Comparison of ENCODE assay signal across 19 cellular contexts in the genomic region with DNA sequence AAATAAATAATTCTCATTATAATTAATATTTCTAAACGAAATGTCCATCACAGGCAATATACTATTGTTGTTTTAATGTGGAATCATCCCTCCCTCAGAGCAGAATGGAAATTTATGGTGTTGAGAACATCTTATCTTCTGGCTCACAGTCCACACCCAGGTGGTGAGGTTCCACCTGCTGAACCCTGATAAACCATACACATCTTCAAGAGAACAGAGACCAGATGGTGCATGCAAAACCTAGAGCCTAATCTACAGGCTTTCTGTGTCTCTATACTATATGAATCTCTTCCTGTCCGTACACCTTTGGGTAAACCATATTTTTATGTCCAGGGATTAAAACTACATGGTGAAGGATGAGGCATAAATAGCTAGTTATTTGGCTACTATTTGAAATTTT. TPM values are rescaled to one million over a fixed set of nuclear protein-coding genes. Genes with fewer than 3 reads are reported as not detected.
DNase-seq lines count a peak whose midpoint lies in the region; ATAC-seq, FAIRE-seq and TF ChIP-seq lines count a peak whose summit lies in the region.
"Had no signal": no experiment of that assay in that cellular context is flagged by ENCODE, and none has a peak within 500 bp of the region (broad histone marks: within the 10 kb centered on the region; RNA-seq: fewer than 3 reads in every experiment).

No MANE protein-coding gene starts in this region.

- no peaks in the 10 kb centered on the region for H3K4me1 ChIP-seq in K562 (replicated peaks in 1 of 2; ENCODE audit: control insufficient read depth in 2 of 2, insufficient read depth in 2 of 2, low read length in 2 of 2)

- no peak overlapping the region for H3K4me3 ChIP-seq in K562
- H3K4me3 ChIP-seq: SK-N-MC had no signal

- no peaks in the 10 kb centered on the region for H4K20me1 ChIP-seq in K562 (replicated peaks; ENCODE audit: control insufficient read depth, insufficient read depth, low read length)

- TF ChIP-seq EP300 in K562 (IDR thresholded peaks at IDR 0.05; ENCODE audit: low read length), result no peak

- no peaks in the 10 kb centered on the region for H3K36me3 ChIP-seq in K562 (ENCODE audit: control insufficient read depth, insufficient read depth, low read length)

- CTCF ChIA-PET in K562 (lab: Yijun Ruan, JAX; ENCODE audit: low intra/inter-chr PET ratio), result no interaction called here

- TF ChIP-seq RAD21 in K562 (CRISPR knock-in tag; conservative IDR thresholded peaks at IDR 0.05 in 1 of 2, IDR thresholded peaks at IDR 0.05 in 1 of 2), result no peak

- no peaks in the 10 kb centered on the region for H3K36me3 Mint-ChIP-seq in neural crest cell (ENCODE audit: low read depth)
- H3K36me3 Mint-ChIP-seq: CD14-positive monocyte had no signal

- no peaks in the 10 kb centered on the region for H3K4me1 Mint-ChIP-seq in neural crest cell
- H3K4me1 Mint-ChIP-seq: B cell, CD14-positive monocyte had no signal

- H3K27ac Mint-ChIP-seq in neural crest cell (ENCODE audit: unreplicated experiment), result no peak overlapping the region
- H3K27ac Mint-ChIP-seq: B cell, CD14-positive monocyte had no signal

- no peaks in the 10 kb centered on the region for H3K27me3 ChIP-seq in K562 (ENCODE audit: control insufficient read depth in 2 of 2, insufficient read depth in 2 of 2, low read length in 2 of 2)

- BruUV-seq in K562 (replicated peaks; lab: Mats Ljungman, UMichigan), result no TSS peak

- FAIRE-seq in D721Med (lab: Jason Lieb, UNC) (peak; percentile 29), K562 (lab: Jason Lieb, UNC) (no peak)
- FAIRE-seq: H54 had no signal

- in situ Hi-C loops in K562 (cut with MboI), result no loop called here

- no peaks in the 10 kb centered on the region for H3K9me3 Mint-ChIP-seq in neural crest cell

- DNase-seq in D721Med (ENCODE audit: insufficient read length, low spot score) (no peak), HUDEP-2 (lab: John Stamatoyannopoulos, UW; ENCODE audit: unreplicated experiment in 76 of 76) (peak in 74 of 76 experiments; percentile 3 to 96 (median 72)), K562 (ENCODE audit: extremely low read depth in 1 of 4, low spot score in 3 of 4) (peak; percentile 27 to 33 (median 30)), neural crest cell (ENCODE audit: low read depth, low spot score) (no peak), KG1 (lab: John Stamatoyannopoulos, UW) (no peak), iPS-NIHi11 (ENCODE audit: low spot score) (no peak)
- no peak for DNase-seq in effector CD8-positive, alpha-beta T cell (lab: John Stamatoyannopoulos, UW)
- DNase-seq: Calu3, DMS153, DND-41, IMR-90, NCI-H1092, NCI-H1436, NCI-H526 treated with DMSO at 0.1 percent for 48 hours, SIG-M5 had no signal

- no peak overlapping the region for H2AFZ ChIP-seq in K562 (ENCODE audit: low read depth, low read length)

- H3K27ac ChIP-seq in K562 (ENCODE audit: extremely low read depth, low read depth, low read length), result no peak overlapping the region
- H3K27ac ChIP-seq: SK-N-MC had no signal

- no peaks in the 10 kb centered on the region for H3K9me3 ChIP-seq in K562 (replicated peaks; ENCODE audit: control insufficient read depth, insufficient read depth, low read depth, low read length)

- TF ChIP-seq CTCF in D721Med (IDR thresholded peaks at IDR 0.05; ENCODE audit: insufficient read depth, missing control alignments) (no peak), K562 (IDR thresholded peaks at IDR 0.05 in 2 of 3, conservative IDR thresholded peaks at IDR 0.05 in 1 of 3; ENCODE audit: insufficient read depth in 2 of 3, low read depth in 1 of 3, low read length in 3 of 3) (no peak), neural crest cell (conservative IDR thresholded peaks at IDR 0.05) (peak; percentile 1)

- no peak overlapping the region for H3K4me2 ChIP-seq in K562 (ENCODE audit: insufficient read depth, low read length)

- H3K27me3 Mint-ChIP-seq in neural crest cell (ENCODE audit: low read depth), result no peaks in the 10 kb centered on the region
- H3K27me3 Mint-ChIP-seq: B cell had no signal

- no peak overlapping the region for H3K4me3 Mint-ChIP-seq in neural crest cell
- H3K4me3 Mint-ChIP-seq: B cell, CD14-positive monocyte had no signal

- no peak for TF ChIP-seq POLR2A in K562 (conservative IDR thresholded peaks at IDR 0.05)

- intact Hi-C loops in K562 (cut with micrococcal nuclease), result no loop called here

- 0% methylated on average over 2 of the region's 2 CpGs for WGBS in K562 (ENCODE audit: insufficient coverage, low coverage, missing lambda C conversion rate)

- POLR2A ChIA-PET in K562 (lab: Yijun Ruan, JAX), result no interaction called here

- peak; percentile 51; the same call in 2 of the 3 replicates for ATAC-seq in K562

- no peak overlapping the region for H3K9ac ChIP-seq in K562 (ENCODE audit: insufficient read depth in 1 of 2, low read depth in 2 of 2, low read length in 2 of 2)

- H3K79me2 ChIP-seq in K562 (ENCODE audit: control insufficient read depth, insufficient read depth, low read length), result no peaks in the 10 kb centered on the region

- no peaks in the 10 kb centered on the region for H3K9me1 ChIP-seq in K562 (ENCODE audit: control insufficient read depth, insufficient read depth, low read length)

TF ChIP-seq in K562, 482 proteins besides CTCF, POLR2A, EP300 and RAD21 (continues in another document):
- TF ChIP-seq HMBOX1 (IDR thresholded peaks at IDR 0.05) (no peak), MTA2 (IDR thresholded peaks at IDR 0.05; ENCODE audit: low read depth) (0 out of 2 replicates have a peak, but pooled peaks have one; percentile 13), TEAD4 (IDR thresholded peaks at IDR 0.05; ENCODE audit: low read length) (peak; percentile 65), TEAD4 (CRISPR knock-in tag; IDR thresholded peaks at IDR 0.05; ENCODE audit: borderline replicate concordance) (no peak), TRIM24 (IDR thresholded peaks at IDR 0.05) (0 out of 4 replicates have a peak, but pooled peaks of 1 of the 2 experiments have one; percentile 15), CBFA2T2 (conservative IDR thresholded peaks at IDR 0.05) (peak; percentile 63), ZNF124 (CRISPR knock-in tag; IDR thresholded peaks at IDR 0.05) (no peak), TAL1 (IDR thresholded peaks at IDR 0.05) (peak; percentile 77)
- TF ChIP-seq, protein P1, sequence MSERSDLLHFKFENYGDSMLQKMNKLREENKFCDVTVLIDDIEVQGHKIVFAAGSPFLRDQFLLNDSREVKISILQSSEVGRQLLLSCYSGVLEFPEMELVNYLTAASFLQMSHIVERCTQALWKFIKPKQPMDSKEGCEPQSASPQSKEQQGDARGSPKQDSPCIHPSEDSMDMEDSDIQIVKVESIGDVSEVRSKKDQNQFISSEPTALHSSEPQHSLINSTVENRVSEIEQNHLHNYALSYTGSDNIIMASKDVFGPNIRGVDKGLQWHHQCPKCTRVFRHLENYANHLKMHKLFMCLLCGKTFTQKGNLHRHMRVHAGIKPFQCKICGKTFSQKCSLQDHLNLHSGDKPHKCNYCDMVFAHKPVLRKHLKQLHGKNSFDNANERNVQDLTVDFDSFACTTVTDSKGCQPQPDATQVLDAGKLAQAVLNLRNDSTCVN (CRISPR knock-in tag; IDR thresholded peaks at IDR 0.05), result no peak

RNA-seq across cellular contexts. Expression of gene UFL1, which starts 52.3 kb away (rescaled TPM):
- total RNA-seq in K562 (2011; cell fraction: chromatin; rRNA removed; ENCODE audit: low replicate concordance), result 7.8 and 28.7 TPM in 2 replicates
- total RNA-seq in K562 (2011; cell fraction: nucleolus; rRNA removed), result 5.3 and 7.9 TPM in 2 replicates
- total RNA-seq in K562 (2011; cell fraction: nucleoplasm; rRNA removed), result 12.2 and 17.6 TPM in 2 replicates
- total RNA-seq in K562 (2014; rRNA removed) (10.9 TPM in 2 replicates), K562 (2014; rRNA removed; fragmentation: Illumina TruSeq; extraction: Trizol) (18.9 and 22.9 TPM in 2 replicates), K562 (2015; rRNA removed; fragmentation: Illumina TruSeq; extraction: Trizol) (16.4 and 18.3 TPM in 2 replicates), K562 (2021) (15.8 and 16.2 TPM in 2 replicates), neural crest cell (17.3 and 18.3 TPM in 2 replicates)
- polyA plus RNA-seq in K562 (2011; rRNA removed) (18.1 and 18.9 TPM in 2 replicates), K562 (2014; fragmentation: Illumina TruSeq; extraction: Trizol) (18.8 and 20.8 TPM in 2 replicates), K562 (2014; fragmentation: Nextera tagmentation; extraction: Ambion mirVana) (10 to 100 TPM; 21.3 to 23.1 TPM), K562 (2014; rRNA removed) (12.5 and 12.6 TPM in 2 replicates)
- 1.7 and 5.8 TPM in 2 replicates for polyA plus RNA-seq in K562 (2011; cell fraction: cytosol; rRNA removed)
- 13.4 and 26.5 TPM in 2 replicates for polyA plus RNA-seq in K562 (2011; cell fraction: nucleus; rRNA removed)
- 12.1 and 18.9 TPM in 2 replicates for polyA plus RNA-seq in K562 (2012)
- polyA minus RNA-seq in K562 (2011; rRNA and poly(A)+ RNA removed), result 14.2 and 20.2 TPM in 2 replicates
- 7.1 and 9.8 TPM in 2 replicates for polyA minus RNA-seq in K562 (2011; cell fraction: cytosol; rRNA and poly(A)+ RNA removed)
- 8.9 and 20.4 TPM in 2 replicates for polyA minus RNA-seq in K562 (2011; cell fraction: nucleus; rRNA and poly(A)+ RNA removed)

Comparison
In these comparisons a context has a peak if more than half of its experiments do, and no peak if none do; other contexts are left out.
1. DNase-seq: peak in HUDEP-2 (74 of 76) and K562 (4 of 4); none in D721Med (single experiment), neural crest cell (single experiment), effector CD8-positive, alpha-beta T cell (single experiment), KG1 (single experiment) and iPS-NIHi11 (single experiment).